ENCODE assay signal across 24 cellular contexts in the genomic region with DNA sequence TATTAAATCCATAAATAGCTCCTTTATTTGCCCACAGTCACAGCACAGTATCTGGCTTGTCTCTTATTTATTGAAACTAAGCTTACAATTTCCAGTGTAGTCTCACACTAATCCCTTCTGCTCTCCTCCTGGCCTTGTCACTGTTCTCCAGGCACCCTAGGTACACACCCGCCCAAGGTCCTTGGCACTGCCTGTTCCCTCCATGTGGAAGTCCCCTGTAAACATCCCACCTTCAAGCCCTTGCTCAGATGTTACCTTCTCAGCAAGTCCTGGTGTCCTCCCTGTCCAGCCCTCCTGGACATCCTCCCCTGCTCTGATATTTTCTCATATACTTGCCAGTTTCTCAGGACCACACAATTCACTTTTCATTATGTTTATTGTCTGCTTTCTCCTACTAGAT. TPM values are rescaled to one million over a fixed set of nuclear protein-coding genes. Genes with fewer than 3 reads are reported as not detected.
"Had no signal": no experiment of that assay in that cellular context is flagged by ENCODE, and none has a peak within 500 bp of the region (broad histone marks: within the 10 kb centered on the region; RNA-seq: fewer than 3 reads in every experiment).

No MANE protein-coding gene starts in this region.

- H3K27ac Mint-ChIP-seq: activated CD4-positive, alpha-beta memory T cell treated with anti-CD3 and anti-CD28 coated beads for 36 hours; activated naive CD8-positive, alpha-beta T cell treated with anti-CD3 and anti-CD28 coated beads for 36 hours; immature natural killer cell; T-helper 1 cell treated with Interleukin-12 subunit alpha and Interleukin-12 subunit beta and Interleukin-4 antibody, amounts not matched to agents 30 μg/mL and 1 μg/mL, for 36 hours had no signal

- H3K36me3 Mint-ChIP-seq: activated CD4-positive, alpha-beta memory T cell treated with anti-CD3 and anti-CD28 coated beads for 36 hours; activated naive CD8-positive, alpha-beta T cell treated with anti-CD3 and anti-CD28 coated beads for 36 hours; immature natural killer cell had no signal

- H3K4me3 Mint-ChIP-seq: activated CD4-positive, alpha-beta memory T cell treated with anti-CD3 and anti-CD28 coated beads for 36 hours; activated naive CD8-positive, alpha-beta T cell treated with anti-CD3 and anti-CD28 coated beads for 36 hours; immature natural killer cell; T-helper 1 cell treated with Interleukin-12 subunit alpha and Interleukin-12 subunit beta and Interleukin-4 antibody, amounts not matched to agents 30 μg/mL and 1 μg/mL, for 36 hours had no signal

- H3K4me1 Mint-ChIP-seq: activated naive CD8-positive, alpha-beta T cell treated with anti-CD3 and anti-CD28 coated beads for 36 hours; immature natural killer cell had no signal

- H3K9me3 Mint-ChIP-seq: activated CD4-positive, alpha-beta memory T cell treated with anti-CD3 and anti-CD28 coated beads for 36 hours; activated naive CD8-positive, alpha-beta T cell treated with anti-CD3 and anti-CD28 coated beads for 36 hours; immature natural killer cell; T-helper 1 cell treated with Interleukin-12 subunit alpha and Interleukin-12 subunit beta and Interleukin-4 antibody, amounts not matched to agents 30 μg/mL and 1 μg/mL, for 36 hours had no signal

- DNase-seq: activated CD4-positive, alpha-beta memory T cell treated with anti-CD3 and anti-CD28 coated beads for 36 hours; activated CD4-positive, alpha-beta T cell treated with anti-CD3 and anti-CD28 coated beads for 48 hours; activated naive CD4-positive, alpha-beta T cell treated with Interleukin-2 at 50 U/mL for 16 hours; activated naive CD8-positive, alpha-beta T cell treated with anti-CD3 and anti-CD28 coated beads for 36 hours; activated T-cell treated with anti-CD3 and anti-CD28 coated beads, Interleukin-2, amount 50 U/mL, for 48 hours; amniotic stem cell; dermis blood vessel endothelial cell; effector memory CD4-positive, alpha-beta T cell; foreskin melanocyte; immature natural killer cell; left lung; retina; sigmoid colon; stimulated activated CD4-positive, alpha-beta T cell treated with anti-CD3 and anti-CD28 coated beads, Interleukin-2, amount 100 ng/mL, for 48 hours; stimulated activated naive CD4-positive, alpha-beta T cell; T1000; thyroid gland had no signal

- ATAC-seq: esophagus mucosa, left lung had no signal

- H3K27me3 Mint-ChIP-seq: activated CD4-positive, alpha-beta memory T cell treated with anti-CD3 and anti-CD28 coated beads for 36 hours; activated naive CD8-positive, alpha-beta T cell treated with anti-CD3 and anti-CD28 coated beads for 36 hours had no signal

RNA-seq across cellular contexts. Expression of a gene that starts 44.2 kb away (rescaled TPM):
- total RNA-seq: activated naive CD8-positive, alpha-beta T cell treated with anti-CD3 and anti-CD28 coated beads for 36 hours; dermis blood vessel endothelial cell; endothelial cell of umbilical vein; esophagus mucosa; hepatocyte; kidney epithelial cell; sigmoid colon had no signal

RNA-seq across cellular contexts. Expression of a gene that starts 53.3 kb away (rescaled TPM):
- total RNA-seq: dermis blood vessel endothelial cell, endothelial cell of umbilical vein, esophagus mucosa, hepatocyte, kidney epithelial cell, myocyte, sigmoid colon had no signal
- polyA plus RNA-seq: cardiac muscle cell, endothelial cell of umbilical vein, hepatocyte had no signal
